ENCODE assay signal across 9 cellular contexts in the genomic region with DNA sequence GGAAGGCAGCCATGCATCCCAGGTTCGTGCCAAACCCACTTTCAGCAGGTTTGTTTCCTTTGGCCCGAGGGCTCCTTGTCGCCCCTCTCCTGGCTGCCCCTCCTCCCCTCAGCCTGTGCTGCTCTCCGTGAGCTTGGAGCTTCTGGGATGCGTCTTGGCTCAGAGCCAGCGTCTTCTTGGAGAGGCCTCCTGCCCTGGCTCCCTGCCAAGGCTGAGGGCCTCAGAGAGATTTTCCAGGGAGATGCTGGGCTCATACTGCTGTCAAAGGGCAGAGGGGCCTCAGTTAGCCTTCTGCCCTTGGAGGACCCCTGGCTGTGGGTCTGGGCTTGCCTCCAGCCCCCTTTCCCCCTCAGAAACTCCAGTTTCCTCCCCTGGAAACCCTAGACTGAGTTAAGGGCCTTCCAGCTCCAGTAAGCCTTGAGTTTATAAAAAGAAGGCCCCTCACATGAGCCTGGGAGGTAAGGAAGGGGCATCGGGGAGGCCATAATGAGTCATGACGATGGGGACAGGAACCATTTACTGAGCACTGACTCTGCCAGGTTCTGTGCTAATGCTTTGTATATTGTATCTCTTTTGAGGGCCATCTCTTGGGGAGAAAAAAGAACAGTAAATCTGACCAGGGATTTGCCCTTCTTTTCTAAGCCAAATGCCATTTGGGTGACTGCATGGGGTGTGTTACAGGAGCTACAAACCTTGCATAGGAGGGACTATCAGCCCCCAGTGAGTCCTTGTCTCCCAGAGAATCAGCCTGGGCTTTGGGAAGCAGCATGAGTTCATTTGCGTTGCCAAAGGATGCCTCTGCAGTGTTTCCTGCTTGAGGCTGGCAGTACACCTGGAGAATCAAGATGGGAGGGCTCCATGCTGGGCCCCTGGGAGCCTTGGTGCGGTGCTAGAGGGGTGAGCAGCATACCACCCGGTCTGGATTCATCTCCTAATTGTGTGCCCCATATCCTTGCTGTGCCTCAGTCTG. TPM values are rescaled to one million over a fixed set of nuclear protein-coding genes. Genes with fewer than 3 reads are reported as not detected.
A peak's percentile ranks its signal among the peaks of the same experiment; 100 is the strongest.
DNase-seq lines count a peak whose midpoint lies in the region; ATAC-seq, FAIRE-seq and TF ChIP-seq lines count a peak whose summit lies in the region.
"Had no signal": no experiment of that assay in that cellular context is flagged by ENCODE, and none has a peak within 500 bp of the region (broad histone marks: within the 10 kb centered on the region; RNA-seq: fewer than 3 reads in every experiment).

No MANE protein-coding gene starts in this region.

- no peaks in the 10 kb centered on the region for H4K20me1 ChIP-seq in Karpas-422 (ENCODE audit: insufficient read depth, low read depth, low read length)

- no peak for TF ChIP-seq EP300 in sigmoid colon (IDR thresholded peaks at IDR 0.05)

- intact Hi-C loops in sigmoid colon (cut with DNase I): no loop called here

- no peak overlapping the region for H3K4me3 Mint-ChIP-seq in chondrocyte (ENCODE audit: unreplicated experiment)
- H3K4me3 Mint-ChIP-seq: T-helper 2 cell treated with Interferon-gamma antibody and Interleukin-4, amounts not matched to agents 5 μg/mL and 100 μg/mL, for 36 hours had no signal

- no peak overlapping the region for H3K4me3 ChIP-seq in sigmoid colon
- no peak overlapping the region for H3K4me3 ChIP-seq in Karpas-422 (ENCODE audit: low read length)

- H3K4me1 Mint-ChIP-seq in chondrocyte (ENCODE audit: low read depth): peaks cover 13% of the 10 kb centered on the region

- H3K9ac ChIP-seq in Karpas-422 (ENCODE audit: low read length): no peak overlapping the region

- TF ChIP-seq CTCF in chondrocyte (IDR thresholded peaks at IDR 0.05) (no peak), sigmoid colon (IDR thresholded peaks at IDR 0.05) (no peak), GM10266 (IDR thresholded peaks at IDR 0.05; ENCODE audit: control insufficient read depth, insufficient read depth, low read depth, missing control alignments) (no peak)

- H3K36me3 ChIP-seq in sigmoid colon: no peaks in the 10 kb centered on the region
- no peaks in the 10 kb centered on the region for H3K36me3 ChIP-seq in Karpas-422 (ENCODE audit: insufficient read depth, low read length)

- H3K27ac Mint-ChIP-seq in chondrocyte (ENCODE audit: unreplicated experiment): peak overlapping the region; percentile 27
- H3K27ac Mint-ChIP-seq: T-helper 2 cell treated with Interferon-gamma antibody and Interleukin-4, amounts not matched to agents 5 μg/mL and 100 μg/mL, for 36 hours had no signal

- H3K27me3 Mint-ChIP-seq in chondrocyte (ENCODE audit: low read depth): peaks cover 51% of the 10 kb centered on the region

- peaks cover 0 to 19% (median 14%) of the 10 kb centered on the region in 4 donors for H3K4me1 ChIP-seq in sigmoid colon
- H3K4me1 ChIP-seq in Karpas-422 (ENCODE audit: low read length): peaks cover 18% of the 10 kb centered on the region

- H3K27ac ChIP-seq in sigmoid colon (no peak overlapping the region), Karpas-422 (ENCODE audit: low read length) (no peak overlapping the region)

- H3K9me3 Mint-ChIP-seq in chondrocyte (ENCODE audit: low read depth): no peaks in the 10 kb centered on the region
- H3K9me3 Mint-ChIP-seq: T-helper 2 cell treated with Interferon-gamma antibody and Interleukin-4, amounts not matched to agents 5 μg/mL and 100 μg/mL, for 36 hours had no signal

- no peaks in the 10 kb centered on the region for H3K79me2 ChIP-seq in Karpas-422 (ENCODE audit: low read length)

- H3K27me3 ChIP-seq in sigmoid colon (peaks cover 10 to 34% (median 11%) of the 10 kb centered on the region in 3 donors), Karpas-422 (ENCODE audit: low read length) (no peaks in the 10 kb centered on the region)

- H3K9me3 ChIP-seq in sigmoid colon (no peaks in the 10 kb centered on the region), Karpas-422 (ENCODE audit: low read length) (no peaks in the 10 kb centered on the region)

- WGBS in sigmoid colon, 2 donors: 42 to 47% methylated on average over 11 of the region's 11 CpGs

- DNase-seq in HTR-8/SVneo (ENCODE audit: insufficient read length, low spot score): peak; percentile 45
- peak; percentile 89 for DNase-seq in NCI-H510A treated with DMSO at 0.1 percent for 48 hours (lab: John Stamatoyannopoulos, UW)
- no peak for DNase-seq in chondrocyte (ENCODE audit: low spot score)
- DNase-seq in sigmoid colon: peak; percentile 93
- DNase-seq in activated effector memory CD4-positive, alpha-beta T cell treated with Interleukin-2 at 50 U/mL for 16 hours: no peak
- no peak for DNase-seq in Karpas-422
- DNase-seq in GM10266 (ENCODE audit: extremely low spot score): no peak

- no peak for TF ChIP-seq POLR2A in sigmoid colon (IDR thresholded peaks at IDR 0.05)

- FAIRE-seq in HTR-8/SVneo (lab: Jason Lieb, UNC): no peak

- H3K4me2 ChIP-seq in Karpas-422 (ENCODE audit: low read depth, low read length, poor library complexity, severe bottlenecking): no peak overlapping the region

- H2AFZ ChIP-seq in Karpas-422 (ENCODE audit: low read length): no peak overlapping the region

- H3K9me2 ChIP-seq in Karpas-422 (replicated peaks; ENCODE audit: insufficient read depth, low read length): no peaks in the 10 kb centered on the region

- H3K36me3 Mint-ChIP-seq in chondrocyte (ENCODE audit: low read depth): no peaks in the 10 kb centered on the region

- ATAC-seq in HG02870 (IDR thresholded peaks at IDR 0.05; ENCODE audit: unreplicated experiment): no peak

RNA-seq across cellular contexts. Expression of gene POLG, which starts 49.3 kb away (rescaled TPM):
- 49.7 to 54.2 TPM (median 52.1 TPM) in 3 replicates for total RNA-seq in chondrocyte
- total RNA-seq in sigmoid colon: 10 to 100 TPM; 37.7 to 43.4 (median 39.8) TPM
- 10 to 100 TPM; 25.2 to 43.2 (median 28.0) TPM for polyA plus RNA-seq in sigmoid colon
- total RNA-seq in Karpas-422 (2014; rRNA removed; shearing (Covaris generic); ENCODE audit: low replicate concordance): 36.8 and 76.5 TPM in 2 replicates

Comparison
In these comparisons a context has a peak if more than half of its experiments do, and no peak if none do; other contexts are left out.
1. DNase-seq: peak in HTR-8/SVneo (single experiment), NCI-H510A treated with DMSO at 0.1 percent for 48 hours (single experiment) and sigmoid colon (single experiment); none in chondrocyte (single experiment), activated effector memory CD4-positive, alpha-beta T cell treated with Interleukin-2 at 50 U/mL for 16 hours (single experiment), Karpas-422 (single experiment) and GM10266 (single experiment).